In genomic region chr5:94618493-94619328, GRCh38 we compare ENCODE assay signal across 8 cellular contexts. TPM values are rescaled to one million over a fixed set of nuclear protein-coding genes. Genes with fewer than 3 reads are reported as not detected.
A peak's percentile ranks its signal among the peaks of the same experiment; 100 is the strongest.
DNase-seq lines count a peak whose midpoint lies in the region; ATAC-seq, FAIRE-seq and TF ChIP-seq lines count a peak whose summit lies in the region.

TSS of gene KIAA0825 (minus strand) at chr5:94618604. CDS start at chr5:94537126, 81,478 bp downstream.
TSS of gene SLF1 (plus strand) at chr5:94618669. CDS start at chr5:94628811, 10,142 bp downstream.

- peak within 1 kb of the TSS; percentile 79 to 80 for H3K4me3 ChIP-seq in right atrium auricular region
- peak within 1 kb of the TSS; percentile 61 to 63 for H3K4me3 ChIP-seq in prostate gland
- peak within 1 kb of the TSS; percentile 59 for H3K4me3 ChIP-seq in urinary bladder (ENCODE audit: low read depth, low read length)

- H3K9me3 Mint-ChIP-seq in T-cell: no peaks in the 10 kb centered on the region

- H3K4me1 ChIP-seq in right atrium auricular region (peaks cover 0 to 24% of the 10 kb centered on the region in 2 donors), prostate gland (replicated peaks) (no peaks in the 10 kb centered on the region), urinary bladder (ENCODE audit: insufficient read depth) (no peaks in the 10 kb centered on the region)

- H3K9me3 ChIP-seq in right atrium auricular region: no peaks in the 10 kb centered on the region
- H3K9me3 ChIP-seq in prostate gland: no peaks in the 10 kb centered on the region

- H3K4me3 Mint-ChIP-seq in T-cell: peak within 1 kb of the TSS; percentile 87 to 91 (median 87)

- CTCF ChIA-PET in T-cell (lab: Charles Lee): interaction anchor here in 1 of 2 donors (1.2 kb wide), 1 partner anchor 11 kb away, joined by 3 read pairs; no protein-coding TSS in a partner anchor

- no peaks in the 10 kb centered on the region for H3K36me3 Mint-ChIP-seq in T-cell

- peak; percentile 97 for ATAC-seq in HG02840 (IDR thresholded peaks at IDR 0.05; ENCODE audit: low FRiP score, unreplicated experiment)
- peak; percentile 92 to 95 (median 94) for ATAC-seq in T-cell (replicated peaks in 1 of 4)

- under 1% methylated on average over 40 of the region's 63 CpGs for WGBS in prostate gland
- under 1% methylated on average over 63 of the region's 63 CpGs for WGBS in urinary bladder

- peak; percentile 99 for FAIRE-seq in GM12892 (lab: Jason Lieb, UNC)

- no peaks in the 10 kb centered on the region for H3K27me3 Mint-ChIP-seq in T-cell

- DNase-seq in GM12892 (ENCODE audit: insufficient read length): peak; percentile 64
- DNase-seq in NCI-H1436 treated with DMSO at 0.1 percent for 48 hours (lab: John Stamatoyannopoulos, UW): peak; percentile 9
- DNase-seq in T-cell: peak; percentile 65 to 88 (median 82)
- peak; percentile 25 to 92 (median 78) for DNase-seq in amygdala (lab: John Stamatoyannopoulos, UW)
- peak; percentile 86 for DNase-seq in right atrium auricular region (ENCODE audit: low spot score)
- DNase-seq in prostate gland (ENCODE audit: low spot score): peak; percentile 89

- H3K36me3 ChIP-seq in right atrium auricular region: no peaks in the 10 kb centered on the region
- H3K36me3 ChIP-seq in prostate gland: no peaks in the 10 kb centered on the region
- H3K36me3 ChIP-seq in urinary bladder (ENCODE audit: insufficient read depth): no peaks in the 10 kb centered on the region

- peaks cover 42 to 52% (median 44%) of the 10 kb centered on the region in 3 donors for H3K4me1 Mint-ChIP-seq in T-cell

- H3K27me3 ChIP-seq in right atrium auricular region (no peaks in the 10 kb centered on the region), prostate gland (replicated peaks; ENCODE audit: insufficient read depth) (no peaks in the 10 kb centered on the region)

- TF ChIP-seq POLR2A in GM12892 (IDR thresholded peaks at IDR 0.05; ENCODE audit: low read depth, low read length): peak; percentile 77; the same call in 1 of the 2 replicates
- peak; percentile 27 for TF ChIP-seq POLR2A in prostate gland (IDR thresholded peaks at IDR 0.05)

- H3K27ac Mint-ChIP-seq in T-cell: peak within 1 kb of the TSS; percentile 87 to 91

- H3K27ac ChIP-seq in right atrium auricular region: peak within 1 kb of the TSS; percentile 65 to 85
- peak within 1 kb of the TSS; percentile 40 to 74 for H3K27ac ChIP-seq in prostate gland
- no peak within 1 kb of the TSS for H3K27ac ChIP-seq in urinary bladder (ENCODE audit: low read depth)

- intact Hi-C loops in prostate gland (cut with DNase I): loop anchor here (5.0 kb wide), 1 partner anchor 506 kb away; a partner anchor contains a TSS

- POLR2A ChIA-PET in T-cell (lab: Charles Lee): interaction anchor here in 1 of 2 donors (0.6 kb wide), 1 partner anchor 1034 kb away, joined by 3 read pairs; no protein-coding TSS in a partner anchor

- TF ChIP-seq CTCF in right atrium auricular region (IDR thresholded peaks at IDR 0.05) (no peak), prostate gland (IDR thresholded peaks at IDR 0.05) (peak in 1 of 4 experiments; percentile 3)

RNA-seq across cellular contexts. Expression of gene KIAA0825, which starts in this region (rescaled TPM):
- polyA plus RNA-seq in GM12892 (2012; ENCODE audit: missing spikeins): 0.47 TPM
- total RNA-seq in T-cell (1 to 10 TPM; 1.4 to 4.0 (median 1.6) TPM), right atrium auricular region (1 to 10 TPM; 2.4 to 4.3 TPM), prostate gland (1 to 10 TPM; 3.9 to 4.1 TPM), urinary bladder (25.5 TPM)
- polyA plus RNA-seq in urinary bladder: 0.79 TPM

RNA-seq across cellular contexts. Expression of gene SLF1, which starts in this region (rescaled TPM):
- 7.0 TPM for polyA plus RNA-seq in GM12892 (2012; ENCODE audit: missing spikeins)
- total RNA-seq in T-cell: 10 to 100 TPM in 3 of 5 donors, 1 to 10 TPM in 2; 7.8 to 13.4 (median 11.1) TPM
- total RNA-seq in right atrium auricular region: 1 to 10 TPM; 3.5 to 4.6 TPM
- total RNA-seq in prostate gland: 10 to 100 TPM in 1 of 2 donors, 1 to 10 TPM in 1; 4.6 to 34.4 TPM
- 27.3 TPM for total RNA-seq in urinary bladder
- 2.1 TPM for polyA plus RNA-seq in urinary bladder

Comparison
In these comparisons a context has a peak if more than half of its experiments do, and no peak if none do; other contexts are left out.
1. DNase-seq: peak in every context shown above with its lines; median percentile 89 in prostate gland; 86 in right atrium auricular region; 82 in T-cell; 78 in amygdala; 64 in GM12892; 9 in NCI-H1436 treated with DMSO at 0.1 percent for 48 hours.